In genomic region chr16:1808691-1809090, GRCh38 we compare ENCODE assay signal across 7 cellular contexts. TPM values are rescaled to one million over a fixed set of nuclear protein-coding genes. Genes with fewer than 3 reads are reported as not detected.
"Had no signal": no experiment of that assay in that cellular context is flagged by ENCODE, and none has a peak within 500 bp of the region (broad histone marks: within the 10 kb centered on the region; RNA-seq: fewer than 3 reads in every experiment).

No MANE protein-coding gene starts in this region.

- H3K4me1 Mint-ChIP-seq: GM23338 had no signal

- H3K4me3 Mint-ChIP-seq: GM23338, H9 had no signal

- FAIRE-seq: H1, H54, HTR-8/SVneo had no signal

- H2AFZ ChIP-seq: GM23338 had no signal

- DNase-seq: HCEC 1CT, IMR-90 had no signal

- H3K4me2 ChIP-seq: GM23338 had no signal

- H3K27ac Mint-ChIP-seq: GM23338, H9 had no signal

- H3K4me3 ChIP-seq: GM23338 had no signal

RNA-seq across cellular contexts. Expression of gene IGFALS, which starts 15.2 kb away (rescaled TPM):
- total RNA-seq: GM23338, H1, H9, IMR-90 had no signal
- polyA plus RNA-seq: H1, IMR-90 had no signal
